In genomic region chr14:21988413-21988812, GRCh38 we compare ENCODE assay signal across 13 cellular contexts.
DNase-seq lines count a peak whose midpoint lies in the region; ATAC-seq lines count a peak whose summit lies in the region.
"Had no signal": no experiment of that assay in that cellular context is flagged by ENCODE, and none has a peak within 500 bp of the region (broad histone marks: within the 10 kb centered on the region; RNA-seq: fewer than 3 reads in every experiment).

No MANE protein-coding gene starts in this region.

- H3K4me1 Mint-ChIP-seq in T-helper 1 cell treated with Interleukin-12 subunit alpha and Interleukin-12 subunit beta and Interleukin-4 antibody, amounts not matched to agents 30 μg/mL and 1 μg/mL, for 36 hours (ENCODE audit: low read depth), result peaks cover 12% of the 10 kb centered on the region
- H3K4me1 Mint-ChIP-seq in activated naive CD4-positive, alpha-beta T cell treated with anti-CD3 and anti-CD28 coated beads for 36 hours (ENCODE audit: low read depth), result peaks cover 34% of the 10 kb centered on the region
- peaks cover 28% of the 10 kb centered on the region for H3K4me1 Mint-ChIP-seq in activated T-helper 2 cell treated with anti-CD3 and anti-CD28 coated beads, Interferon-gamma antibody, Interleukin-2, Interleukin-4, amounts not matched to agents 10 μg/mL and 5 μg/mL and 100 μg/mL, durations not matched to agents 14 hours and 24 hours and 36 hours (ENCODE audit: low read depth)
- H3K4me1 Mint-ChIP-seq in immature natural killer cell, result no peaks in the 10 kb centered on the region

- no peaks in the 10 kb centered on the region for H3K36me3 Mint-ChIP-seq in T-helper 1 cell treated with Interleukin-12 subunit alpha and Interleukin-12 subunit beta and Interleukin-4 antibody, amounts not matched to agents 30 μg/mL and 1 μg/mL, for 36 hours (ENCODE audit: low read depth)
- no peaks in the 10 kb centered on the region for H3K36me3 Mint-ChIP-seq in activated naive CD4-positive, alpha-beta T cell treated with anti-CD3 and anti-CD28 coated beads for 36 hours (ENCODE audit: low read depth)
- no peaks in the 10 kb centered on the region for H3K36me3 Mint-ChIP-seq in activated T-helper 2 cell treated with anti-CD3 and anti-CD28 coated beads, Interferon-gamma antibody, Interleukin-2, Interleukin-4, amounts not matched to agents 10 μg/mL and 5 μg/mL and 100 μg/mL, durations not matched to agents 14 hours and 24 hours and 36 hours (ENCODE audit: low read depth)
- H3K36me3 Mint-ChIP-seq in immature natural killer cell, result no peaks in the 10 kb centered on the region

- peaks cover 10% of the 10 kb centered on the region for H3K27me3 Mint-ChIP-seq in T-helper 1 cell treated with Interleukin-12 subunit alpha and Interleukin-12 subunit beta and Interleukin-4 antibody, amounts not matched to agents 30 μg/mL and 1 μg/mL, for 36 hours (ENCODE audit: low read depth)
- H3K27me3 Mint-ChIP-seq in activated naive CD4-positive, alpha-beta T cell treated with anti-CD3 and anti-CD28 coated beads for 36 hours (ENCODE audit: low read depth), result no peaks in the 10 kb centered on the region
- H3K27me3 Mint-ChIP-seq in activated T-helper 2 cell treated with anti-CD3 and anti-CD28 coated beads, Interferon-gamma antibody, Interleukin-2, Interleukin-4, amounts not matched to agents 10 μg/mL and 5 μg/mL and 100 μg/mL, durations not matched to agents 14 hours and 24 hours and 36 hours (ENCODE audit: low read depth), result peaks cover 2% of the 10 kb centered on the region
- peaks cover 0 to 16% (median 5%) of the 10 kb centered on the region in 3 donors for H3K27me3 Mint-ChIP-seq in immature natural killer cell (ENCODE audit: low read depth in 3 of 3)

- no peaks in the 10 kb centered on the region for H3K9me3 Mint-ChIP-seq in T-helper 1 cell treated with Interleukin-12 subunit alpha and Interleukin-12 subunit beta and Interleukin-4 antibody, amounts not matched to agents 30 μg/mL and 1 μg/mL, for 36 hours
- no peaks in the 10 kb centered on the region for H3K9me3 Mint-ChIP-seq in activated naive CD4-positive, alpha-beta T cell treated with anti-CD3 and anti-CD28 coated beads for 36 hours
- H3K9me3 Mint-ChIP-seq in activated T-helper 2 cell treated with anti-CD3 and anti-CD28 coated beads, Interferon-gamma antibody, Interleukin-2, Interleukin-4, amounts not matched to agents 10 μg/mL and 5 μg/mL and 100 μg/mL, durations not matched to agents 14 hours and 24 hours and 36 hours, result no peaks in the 10 kb centered on the region
- H3K9me3 Mint-ChIP-seq in immature natural killer cell, result no peaks in the 10 kb centered on the region

- ATAC-seq in stimulated activated naive CD8-positive, alpha-beta T cell treated with anti-CD3 and anti-CD28 coated beads, Interleukin-15, Interleukin-2, amounts not matched to agents 100 U/mL and 50 U/mL, for 24 hours, result peak; percentile 26
- no peak for ATAC-seq in HG03280 (IDR thresholded peaks at IDR 0.05; ENCODE audit: unreplicated experiment)

- CTCF ChIA-PET in activated naive CD4-positive, alpha-beta T cell treated with anti-CD3 and anti-CD28 coated beads for 36 hours (lab: Charles Lee), result interaction anchor here (0.7 to 3.4 kb wide), 7 partner anchors 9 to 582 kb away, joined by 3 to 20 read pairs (median 4); no protein-coding TSS in a partner anchor

- intact Hi-C loops in activated naive CD4-positive, alpha-beta T cell treated with anti-CD3 and anti-CD28 coated beads for 36 hours (cut with micrococcal nuclease), result loop anchor here (1.0 to 2.0 kb wide), 2 partner anchors 8 to 70 kb away; no protein-coding TSS in a partner anchor
- intact Hi-C loops in activated T-helper 2 cell treated with anti-CD3 and anti-CD28 coated beads, Interferon-gamma antibody, Interleukin-2, Interleukin-4, amounts not matched to agents 10 μg/mL and 5 μg/mL and 100 μg/mL, durations not matched to agents 14 hours and 24 hours and 36 hours (cut with micrococcal nuclease), result loop anchor here (5.0 kb wide), 1 partner anchor 569 kb away; no protein-coding TSS in a partner anchor

- H3K4me3 Mint-ChIP-seq in T-helper 1 cell treated with Interleukin-12 subunit alpha and Interleukin-12 subunit beta and Interleukin-4 antibody, amounts not matched to agents 30 μg/mL and 1 μg/mL, for 36 hours, result peak overlapping the region; percentile 21
- peak overlapping the region; percentile 27 for H3K4me3 Mint-ChIP-seq in activated naive CD4-positive, alpha-beta T cell treated with anti-CD3 and anti-CD28 coated beads for 36 hours
- peak overlapping the region; percentile 66 for H3K4me3 Mint-ChIP-seq in activated T-helper 2 cell treated with anti-CD3 and anti-CD28 coated beads, Interferon-gamma antibody, Interleukin-2, Interleukin-4, amounts not matched to agents 10 μg/mL and 5 μg/mL and 100 μg/mL, durations not matched to agents 14 hours and 24 hours and 36 hours (ENCODE audit: low read depth)
- no peak overlapping the region for H3K4me3 Mint-ChIP-seq in immature natural killer cell
- H3K4me3 Mint-ChIP-seq: HFFc6 had no signal

- H3K27ac Mint-ChIP-seq in T-helper 1 cell treated with Interleukin-12 subunit alpha and Interleukin-12 subunit beta and Interleukin-4 antibody, amounts not matched to agents 30 μg/mL and 1 μg/mL, for 36 hours, result peak overlapping the region; percentile 80
- peak overlapping the region; percentile 92 for H3K27ac Mint-ChIP-seq in activated naive CD4-positive, alpha-beta T cell treated with anti-CD3 and anti-CD28 coated beads for 36 hours
- H3K27ac Mint-ChIP-seq in activated T-helper 2 cell treated with anti-CD3 and anti-CD28 coated beads, Interferon-gamma antibody, Interleukin-2, Interleukin-4, amounts not matched to agents 10 μg/mL and 5 μg/mL and 100 μg/mL, durations not matched to agents 14 hours and 24 hours and 36 hours, result peak overlapping the region; percentile 75
- H3K27ac Mint-ChIP-seq in immature natural killer cell, result no peak overlapping the region
- H3K27ac Mint-ChIP-seq: HFFc6 had no signal

- DNase-seq in T-helper 1 cell, result no peak
- no peak for DNase-seq in activated naive CD4-positive, alpha-beta T cell treated with anti-CD3 and anti-CD28 coated beads for 36 hours
- no peak for DNase-seq in activated naive CD4-positive, alpha-beta T cell treated with anti-CD3 and anti-CD28 coated beads, Interleukin-2, amount 50 U/mL, for 16 hours
- DNase-seq in activated T-helper 2 cell treated with anti-CD3 and anti-CD28 coated beads, Interferon-gamma antibody, Interleukin-2, Interleukin-4, amounts not matched to agents 10 μg/mL and 5 μg/mL and 100 μg/mL, durations not matched to agents 14 hours and 24 hours and 36 hours (ENCODE audit: low spot score), result no peak
- no peak for DNase-seq in stimulated activated naive CD8-positive, alpha-beta T cell treated with anti-CD3 and anti-CD28 coated beads, Interleukin-15, Interleukin-2, amounts not matched to agents 100 U/mL and 50 U/mL, for 24 hours
- no peak for DNase-seq in immature natural killer cell
- DNase-seq: COR-L47, DMS153, HFFc6, NCI-H1436 treated with DMSO at 0.1 percent for 48 hours, NCI-H2081 treated with DMSO at 0.1 percent for 48 hours had no signal

Comparison
In these comparisons a context has a peak if more than half of its experiments do, and no peak if none do; other contexts are left out.
1. H3K27ac Mint-ChIP-seq: peak in T-helper 1 cell treated with Interleukin-12 subunit alpha and Interleukin-12 subunit beta and Interleukin-4 antibody, amounts not matched to agents 30 μg/mL and 1 μg/mL, for 36 hours (single experiment), activated naive CD4-positive, alpha-beta T cell treated with anti-CD3 and anti-CD28 coated beads for 36 hours (single experiment) and activated T-helper 2 cell treated with anti-CD3 and anti-CD28 coated beads, Interferon-gamma antibody, Interleukin-2, Interleukin-4, amounts not matched to agents 10 μg/mL and 5 μg/mL and 100 μg/mL, durations not matched to agents 14 hours and 24 hours and 36 hours (single experiment); none in immature natural killer cell (0 of 6).
2. H3K4me3 Mint-ChIP-seq: peak in T-helper 1 cell treated with Interleukin-12 subunit alpha and Interleukin-12 subunit beta and Interleukin-4 antibody, amounts not matched to agents 30 μg/mL and 1 μg/mL, for 36 hours (single experiment), activated naive CD4-positive, alpha-beta T cell treated with anti-CD3 and anti-CD28 coated beads for 36 hours (single experiment) and activated T-helper 2 cell treated with anti-CD3 and anti-CD28 coated beads, Interferon-gamma antibody, Interleukin-2, Interleukin-4, amounts not matched to agents 10 μg/mL and 5 μg/mL and 100 μg/mL, durations not matched to agents 14 hours and 24 hours and 36 hours (single experiment); none in immature natural killer cell (0 of 5).